1 cellular context compared by ENCODE assay signal in the genomic region with DNA sequence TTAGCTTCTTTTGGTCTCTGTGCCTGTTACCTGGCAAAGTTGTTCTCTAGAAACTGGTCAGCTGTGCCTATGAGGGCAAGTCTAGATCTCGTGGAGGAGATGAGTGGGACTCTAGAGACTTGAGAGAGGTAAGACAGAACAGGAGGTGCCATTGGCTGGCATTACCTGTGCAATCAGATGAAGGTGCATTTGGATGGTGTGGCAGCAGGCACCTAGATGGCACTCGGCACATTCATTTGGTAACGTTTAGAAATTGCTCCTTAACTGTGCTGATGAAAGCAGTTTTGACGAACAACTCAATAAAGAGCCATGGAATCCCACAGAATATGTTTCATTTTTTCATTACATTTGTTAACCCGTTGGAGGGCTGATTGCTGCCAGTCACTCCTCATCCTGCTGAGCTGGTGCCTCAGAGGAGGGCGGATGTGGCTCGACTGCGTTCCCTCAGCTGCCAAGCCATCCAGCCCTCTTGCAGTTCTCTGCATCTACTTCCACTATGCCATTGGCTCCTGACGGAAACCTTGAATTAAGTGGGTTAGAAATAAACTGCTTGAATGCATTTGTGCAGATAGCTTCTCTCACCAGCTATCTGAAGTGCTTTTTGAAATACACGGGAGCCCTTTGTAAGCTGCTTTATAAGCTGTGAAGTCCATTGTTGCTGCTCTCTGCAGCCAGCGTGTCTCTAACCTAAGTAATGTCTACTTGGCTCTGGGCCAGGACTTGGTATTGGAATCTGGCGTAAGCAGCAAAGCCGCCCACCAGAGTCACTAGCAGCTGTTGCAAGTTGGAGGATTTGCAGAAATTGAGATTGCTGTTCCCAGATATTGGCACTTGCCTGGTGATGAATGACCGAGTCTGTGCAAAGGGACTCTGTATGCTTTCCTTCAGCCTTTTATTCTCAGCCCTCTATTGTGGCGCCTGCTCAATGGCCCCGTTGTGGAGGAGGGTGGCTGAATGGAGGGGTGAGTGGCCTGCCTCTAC.
TF ChIP-seq lines count a peak whose summit lies in the region.

No MANE protein-coding gene starts in this region.

TF ChIP-seq in SK-N-SH, 30 proteins besides CTCF, POLR2A, EP300 and RAD21 (continued from another document):
- TF ChIP-seq, protein P1, sequence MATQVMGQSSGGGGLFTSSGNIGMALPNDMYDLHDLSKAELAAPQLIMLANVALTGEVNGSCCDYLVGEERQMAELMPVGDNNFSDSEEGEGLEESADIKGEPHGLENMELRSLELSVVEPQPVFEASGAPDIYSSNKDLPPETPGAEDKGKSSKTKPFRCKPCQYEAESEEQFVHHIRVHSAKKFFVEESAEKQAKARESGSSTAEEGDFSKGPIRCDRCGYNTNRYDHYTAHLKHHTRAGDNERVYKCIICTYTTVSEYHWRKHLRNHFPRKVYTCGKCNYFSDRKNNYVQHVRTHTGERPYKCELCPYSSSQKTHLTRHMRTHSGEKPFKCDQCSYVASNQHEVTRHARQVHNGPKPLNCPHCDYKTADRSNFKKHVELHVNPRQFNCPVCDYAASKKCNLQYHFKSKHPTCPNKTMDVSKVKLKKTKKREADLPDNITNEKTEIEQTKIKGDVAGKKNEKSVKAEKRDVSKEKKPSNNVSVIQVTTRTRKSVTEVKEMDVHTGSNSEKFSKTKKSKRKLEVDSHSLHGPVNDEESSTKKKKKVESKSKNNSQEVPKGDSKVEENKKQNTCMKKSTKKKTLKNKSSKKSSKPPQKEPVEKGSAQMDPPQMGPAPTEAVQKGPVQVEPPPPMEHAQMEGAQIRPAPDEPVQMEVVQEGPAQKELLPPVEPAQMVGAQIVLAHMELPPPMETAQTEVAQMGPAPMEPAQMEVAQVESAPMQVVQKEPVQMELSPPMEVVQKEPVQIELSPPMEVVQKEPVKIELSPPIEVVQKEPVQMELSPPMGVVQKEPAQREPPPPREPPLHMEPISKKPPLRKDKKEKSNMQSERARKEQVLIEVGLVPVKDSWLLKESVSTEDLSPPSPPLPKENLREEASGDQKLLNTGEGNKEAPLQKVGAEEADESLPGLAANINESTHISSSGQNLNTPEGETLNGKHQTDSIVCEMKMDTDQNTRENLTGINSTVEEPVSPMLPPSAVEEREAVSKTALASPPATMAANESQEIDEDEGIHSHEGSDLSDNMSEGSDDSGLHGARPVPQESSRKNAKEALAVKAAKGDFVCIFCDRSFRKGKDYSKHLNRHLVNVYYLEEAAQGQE (IDR thresholded peaks at IDR 0.05; ENCODE audit: low read depth, low read length) = no peak
- peak; percentile 48 for TF ChIP-seq NFIC (IDR thresholded peaks at IDR 0.05; ENCODE audit: borderline replicate concordance)
- TF ChIP-seq, protein P2, sequence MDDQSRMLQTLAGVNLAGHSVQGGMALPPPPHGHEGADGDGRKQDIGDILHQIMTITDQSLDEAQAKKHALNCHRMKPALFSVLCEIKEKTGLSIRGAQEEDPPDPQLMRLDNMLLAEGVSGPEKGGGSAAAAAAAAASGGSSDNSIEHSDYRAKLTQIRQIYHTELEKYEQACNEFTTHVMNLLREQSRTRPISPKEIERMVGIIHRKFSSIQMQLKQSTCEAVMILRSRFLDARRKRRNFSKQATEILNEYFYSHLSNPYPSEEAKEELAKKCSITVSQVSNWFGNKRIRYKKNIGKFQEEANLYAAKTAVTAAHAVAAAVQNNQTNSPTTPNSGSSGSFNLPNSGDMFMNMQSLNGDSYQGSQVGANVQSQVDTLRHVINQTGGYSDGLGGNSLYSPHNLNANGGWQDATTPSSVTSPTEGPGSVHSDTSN (IDR thresholded peaks at IDR 0.05) = no peak
- TF ChIP-seq SIN3A (IDR thresholded peaks at IDR 0.05; ENCODE audit: borderline replicate concordance, low read depth, low read length) = no peak
